In the genomic region with DNA sequence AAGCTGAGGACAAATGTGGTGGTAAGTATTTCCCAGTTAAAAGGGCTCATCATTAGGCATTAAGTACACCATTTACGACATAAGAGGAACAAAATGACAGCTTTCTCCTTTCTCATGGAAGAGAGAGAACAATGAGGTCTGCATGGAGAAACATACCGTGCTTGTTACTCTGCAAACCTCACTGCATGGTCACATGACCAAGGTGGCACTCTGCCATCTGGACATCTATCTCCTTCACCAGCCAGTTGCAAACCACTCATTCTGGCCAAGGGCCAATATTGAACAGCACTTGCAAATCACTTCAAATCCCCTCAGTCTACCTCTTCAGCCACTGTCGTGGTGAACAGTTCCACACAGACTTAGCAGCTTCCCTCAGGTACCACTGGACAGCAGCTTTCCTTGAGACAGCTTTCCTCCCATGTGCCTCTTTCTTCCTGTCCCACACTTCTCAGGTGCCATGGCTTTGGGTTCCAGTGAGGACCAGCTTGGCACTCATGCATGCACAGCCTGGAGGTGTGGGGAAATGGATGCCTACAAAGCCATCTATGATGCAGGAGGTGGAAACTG, we compare ENCODE assay signal across 18 cellular contexts. TPM values are rescaled to one million over a fixed set of nuclear protein-coding genes. Genes with fewer than 3 reads are reported as not detected.
DNase-seq lines count a peak whose midpoint lies in the region; ATAC-seq, FAIRE-seq and TF ChIP-seq lines count a peak whose summit lies in the region.
"Had no signal": no experiment of that assay in that cellular context is flagged by ENCODE, and none has a peak within 500 bp of the region (broad histone marks: within the 10 kb centered on the region; RNA-seq: fewer than 3 reads in every experiment).

No MANE protein-coding gene starts in this region.

- H3K4me2 ChIP-seq in K562 (ENCODE audit: insufficient read depth, low read length): no peak overlapping the region

- H3K36me3 ChIP-seq in BE2C (no peaks in the 10 kb centered on the region), K562 (ENCODE audit: control insufficient read depth, insufficient read depth, low read length) (no peaks in the 10 kb centered on the region), tibial nerve (no peaks in the 10 kb centered on the region)
- H3K36me3 ChIP-seq: cardiac muscle cell, WERI-Rb-1 had no signal

- H3K27ac ChIP-seq in K562 (ENCODE audit: extremely low read depth, low read depth, low read length): no peak overlapping the region
- H3K27ac ChIP-seq in tibial nerve: no peak overlapping the region
- H3K27ac ChIP-seq: cardiac muscle cell, GM23248, WERI-Rb-1 had no signal

- no peak for TF ChIP-seq CTCF in BE2C (IDR thresholded peaks at IDR 0.05; ENCODE audit: low read depth, low read length)
- no peak for TF ChIP-seq CTCF in K562 (IDR thresholded peaks at IDR 0.05 in 2 of 3, conservative IDR thresholded peaks at IDR 0.05 in 1 of 3; ENCODE audit: insufficient read depth in 2 of 3, low read depth in 1 of 3, low read length in 3 of 3)
- TF ChIP-seq CTCF in tibial nerve (IDR thresholded peaks at IDR 0.05): no peak

- POLR2A ChIA-PET in K562 (lab: Yijun Ruan, JAX): no interaction called here

- H3K27me3 ChIP-seq in BE2C (no peaks in the 10 kb centered on the region), K562 (ENCODE audit: control insufficient read depth in 2 of 2, insufficient read depth in 2 of 2, low read length in 2 of 2) (no peaks in the 10 kb centered on the region), tibial nerve (no peaks in the 10 kb centered on the region)
- H3K27me3 ChIP-seq: cardiac muscle cell had no signal

- no TSS peak for BruUV-seq in K562 (replicated peaks; lab: Mats Ljungman, UMichigan)

- H2AFZ ChIP-seq in K562 (ENCODE audit: low read depth, low read length): no peak overlapping the region
- H2AFZ ChIP-seq: GM23248 had no signal

- no peak for TF ChIP-seq POLR2A in K562 (conservative IDR thresholded peaks at IDR 0.05)
- TF ChIP-seq POLR2A in GM12891 (IDR thresholded peaks at IDR 0.05; ENCODE audit: low read depth, low read length): no peak
- TF ChIP-seq POLR2A in tibial nerve (IDR thresholded peaks at IDR 0.05): no peak

- 0% methylated on average over 3 of the region's 3 CpGs for WGBS in K562 (ENCODE audit: insufficient coverage, low coverage, missing lambda C conversion rate)
- WGBS in tibial nerve, 2 donors: 66 to 68% methylated on average over 3 of the region's 3 CpGs

- no peak for TF ChIP-seq EP300 in K562 (IDR thresholded peaks at IDR 0.05; ENCODE audit: low read length)
- TF ChIP-seq EP300 in tibial nerve (IDR thresholded peaks at IDR 0.05): no peak

- no peaks in the 10 kb centered on the region for H3K79me2 ChIP-seq in K562 (ENCODE audit: control insufficient read depth, insufficient read depth, low read length)

- no peak overlapping the region for H3K4me3 ChIP-seq in BE2C (ENCODE audit: low read depth, low read length)
- no peak overlapping the region for H3K4me3 ChIP-seq in K562
- H3K4me3 ChIP-seq in tibial nerve: no peak overlapping the region
- H3K4me3 ChIP-seq: cardiac muscle cell, GM23248 had no signal

- H3K9me1 ChIP-seq in K562 (ENCODE audit: control insufficient read depth, insufficient read depth, low read length): no peaks in the 10 kb centered on the region

- H3K9me3 ChIP-seq in BE2C (no peaks in the 10 kb centered on the region), K562 (replicated peaks; ENCODE audit: control insufficient read depth, insufficient read depth, low read depth, low read length) (no peaks in the 10 kb centered on the region), tibial nerve (no peaks in the 10 kb centered on the region)

- no peak for TF ChIP-seq RAD21 in K562 (CRISPR knock-in tag; conservative IDR thresholded peaks at IDR 0.05 in 1 of 2, IDR thresholded peaks at IDR 0.05 in 1 of 2)

- H3K4me1 ChIP-seq in BE2C (no peaks in the 10 kb centered on the region), K562 (replicated peaks in 1 of 2; ENCODE audit: control insufficient read depth in 2 of 2, insufficient read depth in 2 of 2, low read length in 2 of 2) (no peaks in the 10 kb centered on the region), tibial nerve (peaks cover 0 to 11% (median 0%) of the 10 kb centered on the region in 4 donors)

- FAIRE-seq in K562 (lab: Jason Lieb, UNC) (no peak), GM12891 (lab: Jason Lieb, UNC) (no peak)
- FAIRE-seq: RCC 7860 had no signal

- no peaks in the 10 kb centered on the region for H4K20me1 ChIP-seq in K562 (replicated peaks; ENCODE audit: control insufficient read depth, insufficient read depth, low read length)

- CTCF ChIA-PET in K562 (lab: Yijun Ruan, JAX; ENCODE audit: low intra/inter-chr PET ratio): no interaction called here

- H3K9ac ChIP-seq in K562 (ENCODE audit: insufficient read depth in 1 of 2, low read depth in 2 of 2, low read length in 2 of 2): no peak overlapping the region
- H3K9ac ChIP-seq: GM23248 had no signal

- in situ Hi-C loops in K562 (cut with MboI): no loop called here

- ATAC-seq in K562 (no peak), HG03139 (IDR thresholded peaks at IDR 0.05; ENCODE audit: unreplicated experiment) (no peak)

- intact Hi-C loops in K562 (cut with micrococcal nuclease): no loop called here

- DNase-seq in BE2C (peak; percentile 9), DMS79 treated with DMSO at 0.1 percent for 48 hours (lab: John Stamatoyannopoulos, UW) (peak; percentile 57), NCI-H446 treated with DMSO at 0.1 percent for 48 hours (lab: John Stamatoyannopoulos, UW) (peak; percentile 18), K562 (ENCODE audit: extremely low read depth in 1 of 4, low spot score in 3 of 4) (no peak), GM12891 (ENCODE audit: insufficient read length, low spot score) (no peak), H4 (ENCODE audit: low spot score) (no peak), tibial nerve (ENCODE audit: low spot score in 2 of 2) (no peak)
- DNase-seq: activated CD4-positive, alpha-beta memory T cell treated with anti-CD3 and anti-CD28 coated beads for 36 hours; GM23248; Kasumi-1; stimulated activated CD4-positive, alpha-beta T cell treated with anti-CD3 and anti-CD28 coated beads, Interleukin-1b, Interleukin-23, amount 100 ng/mL, for 48 hours; WERI-Rb-1 had no signal

TF ChIP-seq in GM12891, 5 proteins besides CTCF, POLR2A, EP300 and RAD21:
- TF ChIP-seq TAF1 (IDR thresholded peaks at IDR 0.05; ENCODE audit: low read depth, low read length) (no peak), POU2F2 (IDR thresholded peaks at IDR 0.05; ENCODE audit: low read depth, low read length) (no peak), POLR2AphosphoS5 (IDR thresholded peaks at IDR 0.05; ENCODE audit: low read depth, low read length) (no peak), SPI1 (IDR thresholded peaks at IDR 0.05; ENCODE audit: low read depth, low read length) (no peak), PAX5 (IDR thresholded peaks at IDR 0.05; ENCODE audit: insufficient read depth, low read length, severe bottlenecking) (no peak)

RNA-seq across cellular contexts. Expression of gene DPP4, which starts 29.5 kb away (rescaled TPM):
- polyA plus RNA-seq in BE2C (2012; ENCODE audit: insufficient read depth, insufficient read length, low read depth): not detected
- not detected in 2 replicates for total RNA-seq in K562 (2011; cell fraction: chromatin; rRNA removed; ENCODE audit: low replicate concordance)
- total RNA-seq in K562 (2011; cell fraction: nucleolus; rRNA removed): not detected in 2 replicates
- total RNA-seq in K562 (2011; cell fraction: nucleoplasm; rRNA removed): not detected in 2 replicates
- total RNA-seq in K562 (2014; rRNA removed) (not detected in 2 replicates), K562 (2014; rRNA removed; fragmentation: Illumina TruSeq; extraction: Trizol) (not detected in 2 replicates), K562 (2015; rRNA removed; fragmentation: Illumina TruSeq; extraction: Trizol) (not detected in 2 replicates), K562 (2021) (0.11 and 0.18 TPM in 2 replicates), tibial nerve (10 to 100 TPM in 3 of 4 donors, 1 to 10 TPM in 1; 5.2 to 22.8 (median 17.3) TPM)
- polyA plus RNA-seq in K562 (2011; rRNA removed) (not detected in 2 replicates), K562 (2014; fragmentation: Illumina TruSeq; extraction: Trizol) (not detected in 2 replicates), K562 (2014; fragmentation: Nextera tagmentation; extraction: Ambion mirVana) (not detected), K562 (2014; rRNA removed) (not detected in 2 replicates)
- polyA plus RNA-seq in K562 (2011; cell fraction: cytosol; rRNA removed): not detected in 2 replicates
- not detected in 2 replicates for polyA plus RNA-seq in K562 (2011; cell fraction: nucleus; rRNA removed)
- polyA plus RNA-seq in K562 (2012): not detected in 2 replicates
- not detected in 2 replicates for polyA minus RNA-seq in K562 (2011; rRNA and poly(A)+ RNA removed)
- not detected in 2 replicates for polyA minus RNA-seq in K562 (2011; cell fraction: cytosol; rRNA and poly(A)+ RNA removed)
- not detected in 2 replicates for polyA minus RNA-seq in K562 (2011; cell fraction: nucleus; rRNA and poly(A)+ RNA removed)
- 0.19 TPM for polyA plus RNA-seq in GM12891 (2012; ENCODE audit: low read depth, missing spikeins)
- not detected in 2 replicates for total RNA-seq in H4 (2014; rRNA removed; shearing (Covaris generic))
- total RNA-seq: cardiac muscle cell had no signal

RNA-seq across cellular contexts. Expression of gene GCG, which starts 48.5 kb away (rescaled TPM):
- polyA plus RNA-seq in BE2C (2012; ENCODE audit: insufficient read depth, insufficient read length, low read depth): not detected
- total RNA-seq in K562 (2011; cell fraction: chromatin; rRNA removed; ENCODE audit: low replicate concordance): not detected in 2 replicates
- not detected in 2 replicates for total RNA-seq in K562 (2011; cell fraction: nucleolus; rRNA removed)
- not detected in 2 replicates for total RNA-seq in K562 (2011; cell fraction: nucleoplasm; rRNA removed)
- not detected in 2 replicates for total RNA-seq in K562 (2014; rRNA removed)
- total RNA-seq in K562 (2014; rRNA removed; fragmentation: Illumina TruSeq; extraction: Trizol): not detected in 2 replicates
- not detected in 2 replicates for total RNA-seq in K562 (2015; rRNA removed; fragmentation: Illumina TruSeq; extraction: Trizol)
- 0.29 TPM in 1 of 2 replicates, not detected in the other for total RNA-seq in K562 (2021)
- polyA plus RNA-seq in K562 (2011; rRNA removed): not detected in 2 replicates
- not detected in 2 replicates for polyA plus RNA-seq in K562 (2011; cell fraction: cytosol; rRNA removed)
- polyA plus RNA-seq in K562 (2011; cell fraction: nucleus; rRNA removed): not detected in 2 replicates
- polyA plus RNA-seq in K562 (2012): not detected in 2 replicates
- not detected in 2 replicates for polyA plus RNA-seq in K562 (2014; fragmentation: Illumina TruSeq; extraction: Trizol)
- not detected for polyA plus RNA-seq in K562 (2014; fragmentation: Nextera tagmentation; extraction: Ambion mirVana)
- not detected in 2 replicates for polyA plus RNA-seq in K562 (2014; rRNA removed)
- polyA minus RNA-seq in K562 (2011; rRNA and poly(A)+ RNA removed): not detected in 2 replicates
- not detected in 2 replicates for polyA minus RNA-seq in K562 (2011; cell fraction: cytosol; rRNA and poly(A)+ RNA removed)
- not detected in 2 replicates for polyA minus RNA-seq in K562 (2011; cell fraction: nucleus; rRNA and poly(A)+ RNA removed)
- polyA plus RNA-seq in GM12891 (2012; ENCODE audit: low read depth, missing spikeins): not detected
- total RNA-seq in H4 (2014; rRNA removed; shearing (Covaris generic)): not detected in 2 replicates
- total RNA-seq in tibial nerve: 1 to 10 TPM in 1 of 4 donors, not detected in 3; 1.8 TPM
- total RNA-seq: activated CD4-positive, alpha-beta memory T cell treated with anti-CD3 and anti-CD28 coated beads for 36 hours; activated T-helper 1 cell treated with anti-CD3 and anti-CD28 coated beads, Interleukin-12 subunit alpha, Interleukin-12 subunit beta, Interleukin-2, Interleukin-4 antibody, amounts not matched to agents 30 ng/mL and 10 ng/mL and 1 ng/mL, durations not matched to agents 14 hours and 24 hours and 36 hours; cardiac muscle cell; fibroblast of lung; GM23248; kidney epithelial cell had no signal
- polyA plus RNA-seq: cardiac muscle cell, fibroblast of lung, GM23248 had no signal

Comparison
In these comparisons a context has a peak if more than half of its experiments do, and no peak if none do; other contexts are left out.
1. DNase-seq: peak in BE2C (single experiment), DMS79 treated with DMSO at 0.1 percent for 48 hours (single experiment) and NCI-H446 treated with DMSO at 0.1 percent for 48 hours (single experiment); none in K562 (0 of 4), GM12891 (single experiment), H4 (single experiment) and tibial nerve (0 of 2).